Comparison of ENCODE assay signal across 10 cellular contexts in the genomic region with DNA sequence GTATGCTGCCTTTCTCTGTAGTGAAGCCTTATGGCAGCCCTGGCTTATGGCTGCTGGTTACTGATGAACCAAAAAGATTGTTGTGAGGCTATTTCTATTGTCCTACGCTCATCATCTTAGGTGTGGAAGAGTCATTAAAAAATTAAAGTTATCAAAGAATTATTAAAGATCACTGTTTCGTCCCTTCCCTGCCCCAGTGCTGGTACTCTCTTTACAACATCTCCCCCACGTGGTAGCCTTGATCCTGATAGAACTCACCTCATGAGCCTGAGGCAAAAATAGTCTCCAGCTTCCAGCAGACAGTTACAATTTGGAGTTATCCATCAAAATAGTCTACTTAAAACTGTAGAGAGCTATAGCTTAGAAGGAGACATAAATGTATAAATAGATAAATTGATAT.
DNase-seq lines count a peak whose midpoint lies in the region; ATAC-seq and TF ChIP-seq lines count a peak whose summit lies in the region.
"Had no signal": no experiment of that assay in that cellular context is flagged by ENCODE, and none has a peak within 500 bp of the region (broad histone marks: within the 10 kb centered on the region; RNA-seq: fewer than 3 reads in every experiment).

No MANE protein-coding gene starts in this region.

- peaks cover 21% of the 10 kb centered on the region for H3K4me1 Mint-ChIP-seq in memory B cell

- H3K4me1 ChIP-seq in PC-3 (ENCODE audit: insufficient read depth, low read length) = no peaks in the 10 kb centered on the region
- H3K4me1 ChIP-seq: A549, parathyroid adenoma had no signal

- H3K9me2 ChIP-seq in PC-3 (replicated peaks; ENCODE audit: low read length) = no peaks in the 10 kb centered on the region

- POLR2A ChIA-PET in HEK293T (lab: Yijun Ruan, JAX) (no interaction called here), PC-3 (lab: Charles Lee; ENCODE audit: unreplicated experiment) (no interaction called here)

- no peaks in the 10 kb centered on the region for H3K9me3 ChIP-seq in PC-3 (ENCODE audit: low read length)
- H3K9me3 ChIP-seq: A549 had no signal

- no peaks in the 10 kb centered on the region for H3F3A ChIP-seq in PC-3 (ENCODE audit: low read length, unreplicated experiment)

- H2AFZ ChIP-seq in PC-3 (ENCODE audit: low read length) = no peak overlapping the region
- H2AFZ ChIP-seq: parathyroid adenoma had no signal

- no peaks in the 10 kb centered on the region for H4K20me1 ChIP-seq in PC-3 (ENCODE audit: low read length)

- ATAC-seq in PC-3 (peak; percentile 55), memory B cell (ENCODE audit: low read depth) (peak; percentile 51)
- ATAC-seq: A549 had no signal

- no peaks in the 10 kb centered on the region for H3K9me3 Mint-ChIP-seq in memory B cell

- H3K27me3 Mint-ChIP-seq in memory B cell = no peaks in the 10 kb centered on the region

- no peak overlapping the region for H3K9ac ChIP-seq in PC-3 (ENCODE audit: low read length)
- H3K9ac ChIP-seq: parathyroid adenoma had no signal

- no peak overlapping the region for H3K27ac Mint-ChIP-seq in memory B cell

- H3K27me3 ChIP-seq in PC-3 (ENCODE audit: low read length) = peaks cover 83% of the 10 kb centered on the region

- CTCF ChIA-PET in HEK293T (lab: Yijun Ruan, JAX) (interaction anchor here (0.6 to 1.0 kb wide), 4 partner anchors 49 to 241 kb away, joined by 3 to 6 read pairs (median 4); no protein-coding TSS in a partner anchor), PC-3 (lab: Charles Lee) (interaction anchor here (0.6 to 2.0 kb wide), 3 partner anchors 40 to 129 kb away, joined by 3 to 9 read pairs (median 3); no protein-coding TSS in a partner anchor)

- H3K4me3 Mint-ChIP-seq in memory B cell = no peak overlapping the region

- no TSS peak for BruUV-seq in PC-3 (replicated peaks; lab: Mats Ljungman, UMichigan)

- no peak overlapping the region for H3K27ac ChIP-seq in PC-3 (ENCODE audit: low read length)
- H3K27ac ChIP-seq: A549, parathyroid adenoma had no signal

- no peak overlapping the region for H3K4me3 ChIP-seq in PC-3 (ENCODE audit: low read length)
- H3K4me3 ChIP-seq: A549 had no signal

- no peaks in the 10 kb centered on the region for H3K36me3 ChIP-seq in PC-3 (ENCODE audit: low read depth, low read length)

- DNase-seq in DMS53 (lab: John Stamatoyannopoulos, UW) (peak; percentile 40), DMS53 treated with DMSO at 0.1 percent for 48 hours (lab: John Stamatoyannopoulos, UW; ENCODE audit: unreplicated experiment) (no peak), HEK293T (ENCODE audit: extremely low spot score) (peak; percentile 31), PC-3 (peak; percentile 51), memory B cell (ENCODE audit: low spot score in 2 of 2) (no peak), GDM1 (lab: John Stamatoyannopoulos, UW) (no peak), A172 (ENCODE audit: low spot score) (no peak), GF-D8 (lab: John Stamatoyannopoulos, UW) (no peak)

- no peaks in the 10 kb centered on the region for H3K36me3 Mint-ChIP-seq in memory B cell

- no peak overlapping the region for H3K4me2 ChIP-seq in PC-3 (ENCODE audit: low read length)
- H3K4me2 ChIP-seq: A549 had no signal

- intact Hi-C loops in PC-3 (cut with micrococcal nuclease) = loop anchor here (1.0 kb wide), 1 partner anchor 129 kb away; no protein-coding TSS in a partner anchor

- H3K79me2 ChIP-seq in PC-3 (ENCODE audit: low read length) = no peaks in the 10 kb centered on the region
- H3K79me2 ChIP-seq: parathyroid adenoma had no signal

- peak; percentile 60 for TF ChIP-seq CTCF in PC-3 (conservative IDR thresholded peaks at IDR 0.05; ENCODE audit: low read depth, low read length)

TF ChIP-seq in HEK293T, 16 proteins besides CTCF, POLR2A, EP300 and RAD21:
- TF ChIP-seq FOXK2 (IDR thresholded peaks at IDR 0.05) (no peak), NFRKB (IDR thresholded peaks at IDR 0.05) (no peak), TARDBP (IDR thresholded peaks at IDR 0.05) (no peak), ARNT (IDR thresholded peaks at IDR 0.05) (no peak), SUZ12 (IDR thresholded peaks at IDR 0.05) (no peak), HDGF (IDR thresholded peaks at IDR 0.05; ENCODE audit: borderline replicate concordance) (no peak), L3MBTL2 (conservative IDR thresholded peaks at IDR 0.05) (no peak), FOXA1 (IDR thresholded peaks at IDR 0.05) (no peak)
- TF ChIP-seq, protein P1, sequence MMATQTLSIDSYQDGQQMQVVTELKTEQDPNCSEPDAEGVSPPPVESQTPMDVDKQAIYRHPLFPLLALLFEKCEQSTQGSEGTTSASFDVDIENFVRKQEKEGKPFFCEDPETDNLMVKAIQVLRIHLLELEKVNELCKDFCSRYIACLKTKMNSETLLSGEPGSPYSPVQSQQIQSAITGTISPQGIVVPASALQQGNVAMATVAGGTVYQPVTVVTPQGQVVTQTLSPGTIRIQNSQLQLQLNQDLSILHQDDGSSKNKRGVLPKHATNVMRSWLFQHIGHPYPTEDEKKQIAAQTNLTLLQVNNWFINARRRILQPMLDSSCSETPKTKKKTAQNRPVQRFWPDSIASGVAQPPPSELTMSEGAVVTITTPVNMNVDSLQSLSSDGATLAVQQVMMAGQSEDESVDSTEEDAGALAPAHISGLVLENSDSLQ (IDR thresholded peaks at IDR 0.05) = no peak

Comparison
In these comparisons a context has a peak if more than half of its experiments do, and no peak if none do; other contexts are left out.
1. DNase-seq: peak in DMS53 (single experiment), HEK293T (single experiment) and PC-3 (single experiment); none in DMS53 treated with DMSO at 0.1 percent for 48 hours (single experiment), memory B cell (0 of 2), GDM1 (single experiment), A172 (single experiment) and GF-D8 (single experiment).